Comparison of ENCODE assay signal across 16 cellular contexts in the genomic region with DNA sequence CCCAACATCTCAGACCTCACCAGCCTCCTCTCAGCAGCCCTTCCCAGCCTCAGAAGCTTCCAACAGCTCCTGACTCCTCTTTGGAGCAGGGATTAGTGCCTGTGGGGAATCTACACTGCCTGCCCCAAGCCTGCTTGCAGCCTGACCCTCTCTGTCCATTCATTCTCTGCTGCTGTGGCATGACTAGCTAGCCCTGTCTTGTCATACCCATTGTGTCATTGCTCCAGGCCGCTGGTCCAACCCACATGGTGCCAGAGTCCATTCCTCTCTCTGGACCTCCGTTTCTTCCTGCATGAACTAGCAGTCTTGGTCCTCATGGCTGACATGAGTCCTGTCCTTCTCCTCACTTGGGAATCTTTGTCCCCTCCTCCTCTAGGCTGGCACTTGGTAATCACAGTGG.
"Had no signal": no experiment of that assay in that cellular context is flagged by ENCODE, and none has a peak within 500 bp of the region (broad histone marks: within the 10 kb centered on the region; RNA-seq: fewer than 3 reads in every experiment).

No MANE protein-coding gene starts in this region.

- H3K27ac ChIP-seq: breast epithelium, gastroesophageal sphincter, pancreas, tibial artery, uterus had no signal

- H3K27me3 ChIP-seq: breast epithelium, gastroesophageal sphincter, pancreas, tibial artery, uterus had no signal

- H3K9me3 ChIP-seq: breast epithelium, pancreas had no signal

- ATAC-seq: activated T-cell treated with anti-CD3 and anti-CD28 coated beads, Interleukin-2, amount 50 U/mL, for 72 hours; esophagus mucosa; gastroesophageal sphincter; naive thymus-derived CD8-positive, alpha-beta T cell; pancreas; stimulated activated naive CD8-positive, alpha-beta T cell treated with anti-CD3 and anti-CD28 coated beads, Interleukin-15, Interleukin-2, amounts not matched to agents 100 U/mL and 50 U/mL, for 24 hours had no signal

- H3K4me3 ChIP-seq: breast epithelium, gastroesophageal sphincter, pancreas, tibial artery, uterus had no signal

- DNase-seq: activated CD4-positive, alpha-beta T cell treated with anti-CD3 and anti-CD28 coated beads for 1 hour; activated CD4-positive, alpha-beta T cell treated with anti-CD3 and anti-CD28 coated beads, Interleukin-2, amount 50 U/mL, for 4 hours; activated effector memory CD4-positive, alpha-beta T cell treated with anti-CD3 and anti-CD28 coated beads, Interleukin-2, amount 50 U/mL, for 16 hours; activated naive CD4-positive, alpha-beta T cell treated with anti-CD3 and anti-CD28 coated beads, Interleukin-2, amount 50 U/mL, for 16 hours; activated T-cell treated with anti-CD3 and anti-CD28 coated beads, Interleukin-2, amount 50 U/mL, for 72 hours; effector CD8-positive, alpha-beta T cell; stimulated activated CD4-positive, alpha-beta T cell treated with anti-CD3 and anti-CD28 coated beads, Interleukin-2, amount 100 ng/mL, for 24 hours; stimulated activated naive CD8-positive, alpha-beta T cell treated with anti-CD3 and anti-CD28 coated beads, Interleukin-15, Interleukin-2, amounts not matched to agents 100 U/mL and 50 U/mL, for 24 hours; uterus had no signal

- H3K36me3 ChIP-seq: breast epithelium, gastroesophageal sphincter, pancreas, tibial artery, uterus had no signal

- FAIRE-seq: astrocyte, pancreas had no signal

- H3K4me1 ChIP-seq: breast epithelium, pancreas had no signal
